ENCODE assay signal across 11 cellular contexts in genomic region chrX:78934866-78935265, GRCh38. TPM values are rescaled to one million over a fixed set of nuclear protein-coding genes. Genes with fewer than 3 reads are reported as not detected.
"Had no signal": no experiment of that assay in that cellular context is flagged by ENCODE, and none has a peak within 500 bp of the region (broad histone marks: within the 10 kb centered on the region; RNA-seq: fewer than 3 reads in every experiment).

No MANE protein-coding gene starts in this region.

- ATAC-seq: GM23338, HCT116 had no signal

- H3K4me1 Mint-ChIP-seq: GM23338, H9 had no signal

- H3K9me3 ChIP-seq: HAP-1 had no signal

- H3K27ac Mint-ChIP-seq: GM23338, H9, HFFc6 had no signal

- DNase-seq: GM23248, GOT3, H7, H9, HCEC 1CT, HFFc6 had no signal

- H3K9ac ChIP-seq: GM23248 had no signal

- H3K9me3 Mint-ChIP-seq: HFFc6 had no signal

- H3K4me1 ChIP-seq: HAP-1 had no signal

- H3K4me2 ChIP-seq: GM23338 had no signal

- H3K27ac ChIP-seq: GM23248 had no signal

- H3K4me3 ChIP-seq: GM23248, GM23338, HAP-1 had no signal

- H2AFZ ChIP-seq: GM23248, GM23338 had no signal

- H3K36me3 ChIP-seq: HAP-1 had no signal

- H3K4me3 Mint-ChIP-seq: GM23338, H9, HFFc6 had no signal

RNA-seq across cellular contexts. Expression of gene P2RY10, which starts 10.3 kb away (rescaled TPM):
- total RNA-seq: GM23248, GM23338, H1, H4, H7, H9, HFFc6 had no signal
- polyA plus RNA-seq: GM23248, GM23338, H1 had no signal
